Comparison of ENCODE assay signal across 20 cellular contexts in genomic region chr2:164186596-164186995, GRCh38.
A peak's percentile ranks its signal among the peaks of the same experiment; 100 is the strongest.
DNase-seq lines count a peak whose midpoint lies in the region; ATAC-seq and TF ChIP-seq lines count a peak whose summit lies in the region.
"Had no signal": no experiment of that assay in that cellular context is flagged by ENCODE, and none has a peak within 500 bp of the region (broad histone marks: within the 10 kb centered on the region; RNA-seq: fewer than 3 reads in every experiment).

No MANE protein-coding gene starts in this region.

- no peaks in the 10 kb centered on the region for H3K27me3 ChIP-seq in foreskin keratinocyte
- H3K27me3 ChIP-seq: BLaER1 had no signal

- TF ChIP-seq CTCF in foreskin keratinocyte (conservative IDR thresholded peaks at IDR 0.05), result no peak

- H3K4me1 ChIP-seq in foreskin keratinocyte, result no peaks in the 10 kb centered on the region
- H3K4me1 ChIP-seq: BLaER1 had no signal

- ATAC-seq in foreskin keratinocyte (peak; percentile 20), SK-N-SH treated with all-trans-retinoic acid at 6 μM for 48 hours (no peak), HG02884 (IDR thresholded peaks at IDR 0.05; ENCODE audit: unreplicated experiment) (no peak)
- ATAC-seq: T-cell had no signal

- H3K27ac ChIP-seq in foreskin keratinocyte, result no peak overlapping the region
- H3K27ac ChIP-seq: 22Rv1, BLaER1, KMS-11, RWPE1 had no signal

- peak; percentile 23 for DNase-seq in DMS53 (lab: John Stamatoyannopoulos, UW)
- no peak for DNase-seq in DMS53 treated with DMSO at 0.1 percent for 48 hours (lab: John Stamatoyannopoulos, UW; ENCODE audit: unreplicated experiment)
- DNase-seq in DMS153 treated with DMSO at 0.1 percent for 48 hours (lab: John Stamatoyannopoulos, UW; ENCODE audit: unreplicated experiment), result peak; percentile 70
- peak; percentile 5 for DNase-seq in NCI-H2196 treated with DMSO at 0.1 percent for 48 hours (lab: John Stamatoyannopoulos, UW; ENCODE audit: unreplicated experiment)
- DNase-seq in foreskin keratinocyte, result peak; percentile 38 to 75
- no peak for DNase-seq in T-helper 2 cell
- DNase-seq: CD8-positive, alpha-beta memory T cell; MM.1S; NCI-H1417 treated with DMSO at 0.1 percent for 48 hours; NCI-H2081 treated with DMSO at 0.1 percent for 48 hours; NCI-H510A treated with DMSO at 0.1 percent for 48 hours; NK-92 treated with Interleukin-12 subunit alpha and Interleukin-12 subunit beta, amount 100 ng/mL, for 24 hours; OCI-M1; T-cell had no signal

TF ChIP-seq in SK-N-SH treated with all-trans-retinoic acid at 6 μM for 48 hours, 23 proteins besides CTCF, POLR2A, EP300 and RAD21:
- no peak for TF ChIP-seq TOX (CRISPR knock-in tag; IDR thresholded peaks at IDR 0.05; ENCODE audit: borderline replicate concordance)
- no peak for TF ChIP-seq GLIS3 (CRISPR knock-in tag; IDR thresholded peaks at IDR 0.05)
- TF ChIP-seq PATZ1 (CRISPR knock-in tag; IDR thresholded peaks at IDR 0.05; ENCODE audit: borderline replicate concordance), result no peak
- TF ChIP-seq, protein P1, sequence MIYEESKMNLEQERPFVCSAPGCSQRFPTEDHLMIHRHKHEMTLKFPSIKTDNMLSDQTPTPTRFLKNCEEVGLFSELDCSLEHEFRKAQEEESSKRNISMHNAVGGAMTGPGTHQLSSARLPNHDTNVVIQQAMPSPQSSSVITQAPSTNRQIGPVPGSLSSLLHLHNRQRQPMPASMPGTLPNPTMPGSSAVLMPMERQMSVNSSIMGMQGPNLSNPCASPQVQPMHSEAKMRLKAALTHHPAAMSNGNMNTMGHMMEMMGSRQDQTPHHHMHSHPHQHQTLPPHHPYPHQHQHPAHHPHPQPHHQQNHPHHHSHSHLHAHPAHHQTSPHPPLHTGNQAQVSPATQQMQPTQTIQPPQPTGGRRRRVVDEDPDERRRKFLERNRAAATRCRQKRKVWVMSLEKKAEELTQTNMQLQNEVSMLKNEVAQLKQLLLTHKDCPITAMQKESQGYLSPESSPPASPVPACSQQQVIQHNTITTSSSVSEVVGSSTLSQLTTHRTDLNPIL (CRISPR knock-in tag; IDR thresholded peaks at IDR 0.05; ENCODE audit: low read depth), result no peak
- no peak for TF ChIP-seq OSR1 (CRISPR knock-in tag; IDR thresholded peaks at IDR 0.05)
- TF ChIP-seq ZNF70 (CRISPR knock-in tag; IDR thresholded peaks at IDR 0.05), result no peak
- no peak for TF ChIP-seq PPARA (CRISPR knock-in tag; IDR thresholded peaks at IDR 0.05; ENCODE audit: borderline replicate concordance)
- no peak for TF ChIP-seq CSDC2 (CRISPR knock-in tag; IDR thresholded peaks at IDR 0.05)
- TF ChIP-seq, protein P2, sequence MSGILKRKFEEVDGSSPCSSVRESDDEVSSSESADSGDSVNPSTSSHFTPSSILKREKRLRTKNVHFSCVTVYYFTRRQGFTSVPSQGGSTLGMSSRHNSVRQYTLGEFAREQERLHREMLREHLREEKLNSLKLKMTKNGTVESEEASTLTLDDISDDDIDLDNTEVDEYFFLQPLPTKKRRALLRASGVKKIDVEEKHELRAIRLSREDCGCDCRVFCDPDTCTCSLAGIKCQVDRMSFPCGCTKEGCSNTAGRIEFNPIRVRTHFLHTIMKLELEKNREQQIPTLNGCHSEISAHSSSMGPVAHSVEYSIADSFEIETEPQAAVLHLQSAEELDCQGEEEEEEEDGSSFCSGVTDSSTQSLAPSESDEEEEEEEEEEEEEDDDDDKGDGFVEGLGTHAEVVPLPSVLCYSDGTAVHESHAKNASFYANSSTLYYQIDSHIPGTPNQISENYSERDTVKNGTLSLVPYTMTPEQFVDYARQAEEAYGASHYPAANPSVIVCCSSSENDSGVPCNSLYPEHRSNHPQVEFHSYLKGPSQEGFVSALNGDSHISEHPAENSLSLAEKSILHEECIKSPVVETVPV (CRISPR knock-in tag; IDR thresholded peaks at IDR 0.05), result no peak
- TF ChIP-seq ZFP30 (CRISPR knock-in tag; IDR thresholded peaks at IDR 0.05), result no peak
- no peak for TF ChIP-seq ZNF565 (CRISPR knock-in tag; conservative IDR thresholded peaks at IDR 0.05; ENCODE audit: low read depth)
- no peak for TF ChIP-seq ZNF8 (CRISPR knock-in tag; IDR thresholded peaks at IDR 0.05)
- TF ChIP-seq ISL1 (CRISPR knock-in tag; IDR thresholded peaks at IDR 0.05), result no peak
- no peak for TF ChIP-seq RARB (CRISPR knock-in tag; IDR thresholded peaks at IDR 0.05)
- TF ChIP-seq ARNTL (CRISPR knock-in tag; IDR thresholded peaks at IDR 0.05; ENCODE audit: borderline replicate concordance, low read depth), result no peak
- no peak for TF ChIP-seq ESRRG (CRISPR knock-in tag; IDR thresholded peaks at IDR 0.05)

Comparison
In these comparisons a context has a peak if more than half of its experiments do, and no peak if none do; other contexts are left out.
1. DNase-seq: peak in DMS53 (single experiment), DMS153 treated with DMSO at 0.1 percent for 48 hours (single experiment), NCI-H2196 treated with DMSO at 0.1 percent for 48 hours (single experiment) and foreskin keratinocyte (2 of 2); none in DMS53 treated with DMSO at 0.1 percent for 48 hours (single experiment) and T-helper 2 cell (0 of 5).